Comparison of ENCODE assay signal across 1 cellular context in genomic region chr2:102520009-102520408, GRCh38.
TF ChIP-seq lines count a peak whose summit lies in the region.

No MANE protein-coding gene starts in this region.

TF ChIP-seq in H1, 55 proteins besides CTCF, POLR2A, EP300 and RAD21 (continued from another document):
- no peak for TF ChIP-seq CHD2 (IDR thresholded peaks at IDR 0.05; ENCODE audit: low read length)
TF ChIP-seq in H1: peak in this region for 1.
